Comparison of ENCODE assay signal across 29 cellular contexts in the genomic region with DNA sequence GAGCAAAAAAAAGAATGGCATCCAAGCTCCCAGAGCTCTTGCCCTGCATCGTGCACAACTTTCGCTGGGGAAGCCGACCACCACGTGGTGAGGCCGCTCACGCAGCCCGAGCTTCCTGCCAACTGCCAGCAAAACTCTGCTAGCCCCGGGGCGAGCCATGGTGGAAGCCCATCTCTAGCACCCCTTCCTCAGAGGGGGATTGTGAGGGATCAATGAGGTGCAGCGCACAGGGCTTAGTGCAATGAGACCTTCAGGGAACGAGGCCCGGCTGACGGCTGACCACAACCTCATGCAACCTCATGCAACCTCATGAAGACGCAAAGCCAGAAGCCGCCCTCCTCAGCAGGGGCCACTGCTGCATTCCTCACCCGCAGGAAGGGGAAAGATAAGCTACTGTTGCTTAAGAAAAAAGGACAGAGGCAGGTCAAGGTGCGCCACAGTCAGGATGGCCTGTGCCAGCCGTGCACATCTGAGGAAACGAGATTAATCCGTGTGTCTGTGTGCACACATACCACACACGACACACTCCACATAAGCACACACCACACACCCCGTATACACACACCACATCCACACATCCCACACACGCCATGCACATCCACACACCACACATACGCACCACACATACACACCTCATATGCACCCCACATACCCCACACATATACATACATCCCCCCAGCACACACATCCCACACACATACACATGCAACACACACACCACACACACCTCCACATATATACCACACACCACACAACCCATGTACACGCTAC. TPM values are rescaled to one million over a fixed set of nuclear protein-coding genes. Genes with fewer than 3 reads are reported as not detected.
DNase-seq lines count a peak whose midpoint lies in the region; ATAC-seq, FAIRE-seq and TF ChIP-seq lines count a peak whose summit lies in the region.
"Had no signal": no experiment of that assay in that cellular context is flagged by ENCODE, and none has a peak within 500 bp of the region (broad histone marks: within the 10 kb centered on the region; RNA-seq: fewer than 3 reads in every experiment).

No MANE protein-coding gene starts in this region.

- H3K4me1 Mint-ChIP-seq in natural killer cell = peaks cover 0 to 9% of the 10 kb centered on the region in 2 donors
- H3K4me1 Mint-ChIP-seq in CD8-positive, alpha-beta T cell (ENCODE audit: low read depth) = peaks cover 11% of the 10 kb centered on the region
- H3K4me1 Mint-ChIP-seq: CD14-positive monocyte, GM23338 had no signal

- POLR2A ChIA-PET in HEK293T (lab: Yijun Ruan, JAX) = interaction anchor here (1.5 to 2.1 kb wide), 2 partner anchors 9 to 11 kb away, joined by 5 to 7 read pairs; a partner anchor contains a TSS
- POLR2A ChIA-PET in CD8-positive, alpha-beta T cell (lab: Charles Lee) = no interaction called here

- H3K27me3 Mint-ChIP-seq in natural killer cell (ENCODE audit: low read depth in 2 of 2) = no peaks in the 10 kb centered on the region
- no peaks in the 10 kb centered on the region for H3K27me3 Mint-ChIP-seq in CD8-positive, alpha-beta T cell (ENCODE audit: low read depth)
- H3K27me3 Mint-ChIP-seq: IgD-negative memory B cell, T-cell had no signal

- H3K27me3 ChIP-seq in bronchial epithelial cell (ENCODE audit: control insufficient read depth, insufficient read depth, low read length) = no peaks in the 10 kb centered on the region
- H3K27me3 ChIP-seq in CD8-positive, alpha-beta T cell (ENCODE audit: insufficient read depth, low read length) = no peaks in the 10 kb centered on the region
- H3K27me3 ChIP-seq: ascending aorta, esophagus muscularis mucosa, gastrocnemius medialis, Peyer's patch, SJCRH30 had no signal

- no peaks in the 10 kb centered on the region for H3K4me1 ChIP-seq in CD8-positive, alpha-beta T cell (ENCODE audit: insufficient read depth, low read length)
- H3K4me1 ChIP-seq: ascending aorta, esophagus muscularis mucosa, gastrocnemius medialis, lower lobe of right lung, Peyer's patch, SJCRH30 had no signal

- peak in 2 of 3 donors; percentile 26 to 36 for ATAC-seq in natural killer cell
- ATAC-seq in CD8-positive, alpha-beta T cell = no peak
- ATAC-seq: gastrocnemius medialis, GM23338, T-cell had no signal

- no peak for DNase-seq in HEK293T (ENCODE audit: extremely low spot score)
- no peak for DNase-seq in bronchial epithelial cell (ENCODE audit: low read depth)
- DNase-seq in natural killer cell = no peak
- no peak for DNase-seq in iPS-NIHi7 (ENCODE audit: extremely low spot score)
- DNase-seq in globus pallidus (ENCODE audit: low spot score) = no peak
- DNase-seq in CD8-positive, alpha-beta T cell = no peak
- DNase-seq: activated naive CD4-positive, alpha-beta T cell treated with anti-CD3 and anti-CD28 coated beads, Interleukin-2, amount 50 U/mL, for 16 hours; effector CD8-positive, alpha-beta T cell; gastrocnemius medialis; islet precursor cell; lower lobe of right lung; NCI-H1417; NCI-H2081 treated with DMSO at 0.1 percent for 48 hours; NCI-H446 treated with DMSO at 0.1 percent for 48 hours; NK-92 treated with Interleukin-12 subunit alpha and Interleukin-12 subunit beta, amount 100 ng/mL, for 24 hours; occipital lobe; Peyer's patch; SJCRH30; stimulated activated naive CD4-positive, alpha-beta T cell treated with Interleukin-2 at 50 U/mL for 16 hours; T-cell had no signal

- no peak overlapping the region for H3K27ac Mint-ChIP-seq in natural killer cell
- H3K27ac Mint-ChIP-seq in CD8-positive, alpha-beta T cell = no peak overlapping the region
- H3K27ac Mint-ChIP-seq: activated T-helper 1 cell treated with anti-CD3 and anti-CD28 coated beads, Interleukin-12 subunit alpha, Interleukin-12 subunit beta, Interleukin-2, Interleukin-4 antibody, amounts not matched to agents 30 ng/mL and 10 ng/mL and 1 ng/mL, durations not matched to agents 14 hours and 24 hours and 36 hours; GM23338; T-cell had no signal

- CTCF ChIA-PET in HEK293T (lab: Yijun Ruan, JAX) = no interaction called here
- CTCF ChIA-PET in CD8-positive, alpha-beta T cell (lab: Charles Lee) = interaction anchor here (1.1 to 1.5 kb wide), 2 partner anchors 148 to 182 kb away, joined by 3 read pairs; no protein-coding TSS in a partner anchor

- no peak overlapping the region for H3K4me3 ChIP-seq in bronchial epithelial cell (ENCODE audit: low read depth, low read length)
- no peak overlapping the region for H3K4me3 ChIP-seq in CD8-positive, alpha-beta T cell (ENCODE audit: low read depth, low read length)
- H3K4me3 ChIP-seq: ascending aorta, esophagus muscularis mucosa, gastrocnemius medialis, GM23338, lower lobe of right lung, Peyer's patch, SJCRH30, smooth muscle cell had no signal

- H3K36me3 Mint-ChIP-seq in natural killer cell = peaks cover 8% of the 10 kb centered on the region
- H3K36me3 Mint-ChIP-seq in CD8-positive, alpha-beta T cell = peaks cover 58% of the 10 kb centered on the region

- peaks cover 9% of the 10 kb centered on the region for H3K36me3 ChIP-seq in bronchial epithelial cell (ENCODE audit: control insufficient read depth, insufficient read depth, low read length)
- peaks cover 13% of the 10 kb centered on the region for H3K36me3 ChIP-seq in CD8-positive, alpha-beta T cell (ENCODE audit: insufficient read depth, low read length)

- H3K27ac ChIP-seq in CD8-positive, alpha-beta T cell (ENCODE audit: low read depth, low read length) = no peak overlapping the region
- H3K27ac ChIP-seq: ascending aorta, esophagus muscularis mucosa, gastrocnemius medialis, lower lobe of right lung, Peyer's patch, SJCRH30 had no signal

- H3K9me3 Mint-ChIP-seq in natural killer cell = peaks cover 5% of the 10 kb centered on the region in 2 donors
- peaks cover 3% of the 10 kb centered on the region for H3K9me3 Mint-ChIP-seq in CD8-positive, alpha-beta T cell

- TF ChIP-seq CTCF in bronchial epithelial cell (IDR thresholded peaks at IDR 0.05; ENCODE audit: insufficient read depth, low read length, severe bottlenecking) (no peak), natural killer cell (IDR thresholded peaks at IDR 0.05) (no peak)
- TF ChIP-seq CTCF in CD8-positive, alpha-beta T cell (IDR thresholded peaks at IDR 0.05) = no peak

- no peaks in the 10 kb centered on the region for H3K9me3 ChIP-seq in CD8-positive, alpha-beta T cell (ENCODE audit: low read length)
- H3K9me3 ChIP-seq: ascending aorta, esophagus muscularis mucosa, gastrocnemius medialis, lower lobe of right lung, Peyer's patch had no signal

- no peak overlapping the region for H3K4me3 Mint-ChIP-seq in natural killer cell
- no peak overlapping the region for H3K4me3 Mint-ChIP-seq in CD8-positive, alpha-beta T cell
- H3K4me3 Mint-ChIP-seq: activated T-helper 1 cell treated with anti-CD3 and anti-CD28 coated beads, Interleukin-12 subunit alpha, Interleukin-12 subunit beta, Interleukin-2, Interleukin-4 antibody, amounts not matched to agents 30 ng/mL and 10 ng/mL and 1 ng/mL, durations not matched to agents 14 hours and 24 hours and 36 hours; CD14-positive monocyte; GM23338; T-cell had no signal

- intact Hi-C loops in natural killer cell (cut with micrococcal nuclease) = no loop called here
- intact Hi-C loops in CD8-positive, alpha-beta T cell (cut with DNase I, micrococcal nuclease) = no loop called here

- FAIRE-seq in bronchial epithelial cell (lab: Jason Lieb, UNC) = peak; percentile 91
- FAIRE-seq: TTC549 had no signal

TF ChIP-seq in HEK293T, 16 proteins besides CTCF, POLR2A, EP300 and RAD21:
- no peak for TF ChIP-seq NFRKB (IDR thresholded peaks at IDR 0.05)
- no peak for TF ChIP-seq FOXA1 (IDR thresholded peaks at IDR 0.05)
- peak; percentile 81 for TF ChIP-seq TARDBP (IDR thresholded peaks at IDR 0.05)
- no peak for TF ChIP-seq ZNF384 (IDR thresholded peaks at IDR 0.05)
- no peak for TF ChIP-seq ARNT (IDR thresholded peaks at IDR 0.05)

RNA-seq across cellular contexts. Expression of a gene that starts 9.6 kb away (rescaled TPM):
- total RNA-seq in bronchial epithelial cell = 37.1 and 41.6 TPM in 2 replicates
- total RNA-seq in natural killer cell = 10 to 100 TPM; 17.1 to 19.5 (median 18.5) TPM
- 10 to 100 TPM; 18.8 to 18.9 TPM for total RNA-seq in CD8-positive, alpha-beta T cell

RNA-seq across cellular contexts. Expression of a gene that starts 11.5 kb away (rescaled TPM):
- total RNA-seq in bronchial epithelial cell = 15.5 and 27.1 TPM in 2 replicates
- total RNA-seq in natural killer cell = 100 to 1,000 TPM; 252 to 275 (median 260) TPM
- 100 to 1,000 TPM; 163 to 172 TPM for total RNA-seq in CD8-positive, alpha-beta T cell

RNA-seq across cellular contexts. Expression of a gene that starts 13.4 kb away (rescaled TPM):
- total RNA-seq in bronchial epithelial cell = 0.51 and 0.53 TPM in 2 replicates
- total RNA-seq in natural killer cell = 1 to 10 TPM; 6.0 to 9.8 (median 6.5) TPM
- total RNA-seq in CD8-positive, alpha-beta T cell = 1 to 10 TPM; 5.2 to 6.0 TPM
- total RNA-seq: gastrocnemius medialis had no signal

RNA-seq across cellular contexts. Expression of a gene that starts 41.8 kb away (rescaled TPM):
- 0.53 and 1.4 TPM in 2 replicates for total RNA-seq in bronchial epithelial cell
- 10 to 100 TPM; 12.6 to 14.7 (median 14.6) TPM for total RNA-seq in natural killer cell
- 1 to 10 TPM; 8.9 to 9.3 TPM for total RNA-seq in CD8-positive, alpha-beta T cell
- total RNA-seq: ascending aorta had no signal

RNA-seq across cellular contexts. Expression of a gene that starts 54.8 kb away (rescaled TPM):
- total RNA-seq in bronchial epithelial cell (not detected in 2 replicates), natural killer cell (1 to 10 TPM in 1 of 3 donors, under 1 TPM in 1, not detected in 1; 0.87 to 2.1 TPM)
- total RNA-seq in CD8-positive, alpha-beta T cell = not detected
- total RNA-seq: activated T-helper 1 cell treated with anti-CD3 and anti-CD28 coated beads, Interleukin-12 subunit alpha, Interleukin-12 subunit beta, Interleukin-2, Interleukin-4 antibody, amounts not matched to agents 30 ng/mL and 10 ng/mL and 1 ng/mL, durations not matched to agents 14 hours and 24 hours and 36 hours; ascending aorta; GM23338; MCF 10A; SJCRH30; smooth muscle cell had no signal
